In the genomic region with DNA sequence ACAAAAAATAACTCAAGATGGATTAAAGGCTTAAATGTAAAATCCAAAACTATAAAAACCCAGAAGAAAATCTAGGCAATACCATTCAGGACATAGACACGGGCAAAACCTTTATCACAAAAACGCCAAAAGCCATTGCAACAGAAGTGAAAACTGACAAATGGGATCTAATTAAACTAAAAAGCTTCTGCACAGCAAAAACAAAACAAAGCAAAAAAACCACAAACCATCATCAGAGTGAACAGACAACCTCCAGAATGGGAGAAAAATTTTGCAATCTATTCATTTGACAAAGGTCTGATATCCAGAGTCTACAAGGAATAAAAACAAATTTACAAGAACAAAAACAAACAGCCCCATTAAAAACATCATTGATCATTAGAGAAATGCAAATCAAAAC, we compare ENCODE assay signal across 8 cellular contexts.
"Had no signal": no experiment of that assay in that cellular context is flagged by ENCODE, and none has a peak within 500 bp of the region (broad histone marks: within the 10 kb centered on the region; RNA-seq: fewer than 3 reads in every experiment).

No MANE protein-coding gene starts in this region.

- H3K4me2 ChIP-seq: GM23338 had no signal

- H3K27ac ChIP-seq: HL-60 had no signal

- H2AFZ ChIP-seq: GM23338 had no signal

- FAIRE-seq: H1, H54, HepG2 had no signal

- DNase-seq: H9, HCEC 1CT, KG1 had no signal

- H3K4me3 ChIP-seq: GM23338 had no signal

- ATAC-seq: GM23338, HepG2 had no signal
